1 cellular context compared by ENCODE assay signal in genomic region chr20:33674294-33675126, GRCh38.
TF ChIP-seq lines count a peak whose summit lies in the region.

Gene NECAB3, minus strand, starts transcription at chr20:33674428. Its CDS starts 76 bp downstream, at chr20:33674352.

TF ChIP-seq in K562, 482 proteins besides CTCF, POLR2A, EP300 and RAD21 (continued from another document and continues in another):
- TF ChIP-seq PHF8 (IDR thresholded peaks at IDR 0.05; ENCODE audit: borderline replicate concordance, low read length), result peak; percentile 49; the same call in 1 of the 2 replicates
- TF ChIP-seq MEF2A (IDR thresholded peaks at IDR 0.05; ENCODE audit: control insufficient read depth, low read depth, low read length), result no peak
- TF ChIP-seq THRB (CRISPR knock-in tag; conservative IDR thresholded peaks at IDR 0.05), result peak; percentile 22; the same call in 1 of the 2 replicates
- TF ChIP-seq PRPF4 (IDR thresholded peaks at IDR 0.05; ENCODE audit: insufficient read depth, low read depth, low read length, poor library complexity, severe bottlenecking), result no peak
- no peak for TF ChIP-seq MTA3 (IDR thresholded peaks at IDR 0.05; ENCODE audit: borderline replicate concordance)
- TF ChIP-seq ZBTB40 (IDR thresholded peaks at IDR 0.05), result no peak
- no peak for TF ChIP-seq ZBTB40 (CRISPR knock-in tag; IDR thresholded peaks at IDR 0.05)
- no peak for TF ChIP-seq TFE3 (CRISPR knock-in tag; IDR thresholded peaks at IDR 0.05)
- 0 out of 2 replicates have a peak, but pooled peaks have one; percentile 49 for TF ChIP-seq ETS1 (conservative IDR thresholded peaks at IDR 0.05; ENCODE audit: control insufficient read depth, low read depth, low read length)
- TF ChIP-seq LCOR (CRISPR knock-in tag; IDR thresholded peaks at IDR 0.05), result no peak
- TF ChIP-seq, protein P1, sequence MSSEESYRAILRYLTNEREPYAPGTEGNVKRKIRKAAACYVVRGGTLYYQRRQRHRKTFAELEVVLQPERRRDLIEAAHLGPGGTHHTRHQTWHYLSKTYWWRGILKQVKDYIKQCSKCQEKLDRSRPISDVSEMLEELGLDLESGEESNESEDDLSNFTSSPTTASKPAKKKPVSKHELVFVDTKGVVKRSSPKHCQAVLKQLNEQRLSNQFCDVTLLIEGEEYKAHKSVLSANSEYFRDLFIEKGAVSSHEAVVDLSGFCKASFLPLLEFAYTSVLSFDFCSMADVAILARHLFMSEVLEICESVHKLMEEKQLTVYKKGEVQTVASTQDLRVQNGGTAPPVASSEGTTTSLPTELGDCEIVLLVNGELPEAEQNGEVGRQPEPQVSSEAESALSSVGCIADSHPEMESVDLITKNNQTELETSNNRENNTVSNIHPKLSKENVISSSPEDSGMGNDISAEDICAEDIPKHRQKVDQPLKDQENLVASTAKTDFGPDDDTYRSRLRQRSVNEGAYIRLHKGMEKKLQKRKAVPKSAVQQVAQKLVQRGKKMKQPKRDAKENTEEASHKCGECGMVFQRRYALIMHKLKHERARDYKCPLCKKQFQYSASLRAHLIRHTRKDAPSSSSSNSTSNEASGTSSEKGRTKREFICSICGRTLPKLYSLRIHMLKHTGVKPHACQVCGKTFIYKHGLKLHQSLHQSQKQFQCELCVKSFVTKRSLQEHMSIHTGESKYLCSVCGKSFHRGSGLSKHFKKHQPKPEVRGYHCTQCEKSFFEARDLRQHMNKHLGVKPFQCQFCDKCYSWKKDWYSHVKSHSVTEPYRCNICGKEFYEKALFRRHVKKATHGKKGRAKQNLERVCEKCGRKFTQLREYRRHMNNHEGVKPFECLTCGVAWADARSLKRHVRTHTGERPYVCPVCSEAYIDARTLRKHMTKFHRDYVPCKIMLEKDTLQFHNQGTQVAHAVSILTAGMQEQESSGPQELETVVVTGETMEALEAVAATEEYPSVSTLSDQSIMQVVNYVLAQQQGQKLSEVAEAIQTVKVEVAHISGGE (CRISPR knock-in tag; IDR thresholded peaks at IDR 0.05), result 0 out of 6 replicates have a peak, but pooled peaks of 1 of the 3 experiments have one; percentile 43
- TF ChIP-seq CBFA2T3 (IDR thresholded peaks at IDR 0.05), result no peak
- no peak for TF ChIP-seq ZNF316 (IDR thresholded peaks at IDR 0.05)
- no peak for TF ChIP-seq CC2D1A (IDR thresholded peaks at IDR 0.05)
- TF ChIP-seq CBX1 (IDR thresholded peaks at IDR 0.05; ENCODE audit: low read depth), result 0 out of 2 replicates have a peak, but pooled peaks have one; percentile 34
- TF ChIP-seq CREB1 (IDR thresholded peaks at IDR 0.05), result peak; percentile 44; the same call in 1 of the 2 replicates
- no peak for TF ChIP-seq CREB1 (CRISPR knock-in tag; IDR thresholded peaks at IDR 0.05)
- no peak for TF ChIP-seq CHD4 (IDR thresholded peaks at IDR 0.05; ENCODE audit: insufficient read depth, insufficient replicate concordance, low read depth, low read length, poor library complexity, severe bottlenecking)
- TF ChIP-seq DACH1 (IDR thresholded peaks at IDR 0.05; ENCODE audit: partially characterized antibody), result no peak
- TF ChIP-seq NEUROD1 (IDR thresholded peaks at IDR 0.05; ENCODE audit: borderline replicate concordance, low read depth, low read length, partially characterized antibody), result no peak
- TF ChIP-seq GABPA (tag; conservative IDR thresholded peaks at IDR 0.05; ENCODE audit: low read depth), result peak; percentile 29; the same call in 1 of the 2 replicates
- no peak for TF ChIP-seq ZMIZ1 (IDR thresholded peaks at IDR 0.05; ENCODE audit: low read depth in 2 of 2, low read length in 2 of 2)
